In the genomic region with DNA sequence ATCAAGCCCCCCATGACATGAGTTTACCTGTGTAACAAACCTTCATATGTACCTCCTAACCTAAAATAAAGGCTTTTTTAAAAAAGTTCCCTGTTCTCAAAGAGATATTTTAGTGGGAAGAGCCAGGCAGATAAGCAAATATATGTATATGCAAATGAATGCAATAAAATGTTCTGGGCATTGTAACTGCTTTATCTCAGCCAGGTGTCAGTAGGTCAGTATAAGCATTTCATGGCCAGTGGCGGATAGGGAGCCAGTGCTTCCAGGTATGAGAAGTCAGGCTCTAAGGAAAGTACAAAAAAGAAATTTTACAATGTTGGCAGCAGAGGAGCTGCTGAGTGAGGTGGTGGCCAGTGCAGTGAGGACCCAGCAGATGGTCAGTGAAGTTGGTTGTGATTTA, we compare ENCODE assay signal across 17 cellular contexts.
"Had no signal": no experiment of that assay in that cellular context is flagged by ENCODE, and none has a peak within 500 bp of the region (broad histone marks: within the 10 kb centered on the region; RNA-seq: fewer than 3 reads in every experiment).

No MANE protein-coding gene starts in this region.

- H3K27ac ChIP-seq: hepatocyte, neural progenitor cell, pancreas had no signal

- H3K9ac ChIP-seq: neural progenitor cell had no signal

- H3K4me1 ChIP-seq: neural progenitor cell, pancreas had no signal

- H3K27me3 ChIP-seq: hepatocyte, neural progenitor cell, pancreas had no signal

- H3K27me3 Mint-ChIP-seq: natural killer cell treated with Interleukin-12 subunit alpha and Interleukin-12 subunit beta and Interleukin-15 and Interleukin-18, amount 100 ng/mL, for 72 hours; progenitor cell of endocrine pancreas had no signal

- H3K36me3 ChIP-seq: neural progenitor cell, pancreas had no signal

- H3K27ac Mint-ChIP-seq: neural progenitor cell, progenitor cell of endocrine pancreas had no signal

- H3K9me3 Mint-ChIP-seq: natural killer cell treated with Interleukin-12 subunit alpha and Interleukin-12 subunit beta and Interleukin-15 and Interleukin-18, amount 100 ng/mL, for 72 hours; neural progenitor cell had no signal

- H3K9me3 ChIP-seq: pancreas had no signal

- H3K4me3 Mint-ChIP-seq: natural killer cell treated with Interleukin-12 subunit alpha and Interleukin-12 subunit beta and Interleukin-15 and Interleukin-18, amount 100 ng/mL, for 72 hours; neural progenitor cell had no signal

- DNase-seq: effector CD4-positive, alpha-beta T cell; foreskin melanocyte; head of caudate nucleus; kidney; left cardiac atrium; mesendoderm; nucleus accumbens; pancreas; right cardiac atrium; small intestine; stimulated activated CD4-positive, alpha-beta T cell treated with anti-CD3 and anti-CD28 coated beads, Interleukin-12 subunit alpha, Interleukin-12 subunit beta, amount 100 ng/mL, for 4 hours; stimulated activated naive CD4-positive, alpha-beta T cell treated with Interleukin-2 at 50 U/mL for 16 hours; trophoblast cell had no signal

- ATAC-seq: pancreas had no signal

- H3K36me3 Mint-ChIP-seq: natural killer cell treated with Interleukin-12 subunit alpha and Interleukin-12 subunit beta and Interleukin-15 and Interleukin-18, amount 100 ng/mL, for 72 hours had no signal

- H3K4me3 ChIP-seq: hepatocyte, neural progenitor cell, pancreas had no signal
